Comparison of ENCODE assay signal across 8 cellular contexts in genomic region chr19:43934985-43935708, GRCh38. TPM values are rescaled to one million over a fixed set of nuclear protein-coding genes. Genes with fewer than 3 reads are reported as not detected.
DNase-seq lines count a peak whose midpoint lies in the region; ATAC-seq and TF ChIP-seq lines count a peak whose summit lies in the region.

ZNF45 (minus strand) TSS chr19:43935282; CDS start chr19:43922185, 13,097 bp downstream.

- H3K9me3 ChIP-seq in CD8-positive, alpha-beta T cell (ENCODE audit: low read length): peaks cover 5% of the 10 kb centered on the region
- no peaks in the 10 kb centered on the region for H3K9me3 ChIP-seq in effector memory CD4-positive, alpha-beta T cell (ENCODE audit: control insufficient read depth, low read length)

- peak within 1 kb of the TSS; percentile 96 for H3K4me3 Mint-ChIP-seq in CD8-positive, alpha-beta T cell

- H3K4me1 Mint-ChIP-seq in CD8-positive, alpha-beta T cell (ENCODE audit: low read depth): peaks cover 27% of the 10 kb centered on the region

- POLR2A ChIA-PET in CD8-positive, alpha-beta T cell (lab: Charles Lee): interaction anchor here (0.7 to 1.5 kb wide), 7 partner anchors 16 to 370 kb away, joined by 3 to 5 read pairs (median 4); partner anchors contain the start of genes ZNF221, ZNF225, ZNF227 and ZNF235

- H3K9me3 Mint-ChIP-seq in CD8-positive, alpha-beta T cell: peaks cover 5% of the 10 kb centered on the region

- ATAC-seq in CD8-positive, alpha-beta T cell: peak; percentile 94
- peak; percentile 64 for ATAC-seq in GM19468 (IDR thresholded peaks at IDR 0.05; ENCODE audit: extremely low read depth, unreplicated experiment)

- H3K27ac Mint-ChIP-seq in CD8-positive, alpha-beta T cell: peak within 1 kb of the TSS; percentile 90

- H3K4me3 ChIP-seq in CD8-positive, alpha-beta T cell (ENCODE audit: low read depth, low read length): peak within 1 kb of the TSS; percentile 96
- peak within 1 kb of the TSS; percentile 93 for H3K4me3 ChIP-seq in effector memory CD4-positive, alpha-beta T cell (ENCODE audit: insufficient read depth, low read depth, low read length, poor library complexity, severe bottlenecking)

- H3K27ac ChIP-seq in CD8-positive, alpha-beta T cell (ENCODE audit: low read depth, low read length): peak within 1 kb of the TSS; percentile 59
- H3K27ac ChIP-seq in effector memory CD4-positive, alpha-beta T cell (ENCODE audit: insufficient read depth, low read length, poor library complexity, severe bottlenecking): peak within 1 kb of the TSS; percentile 82

- H3K27me3 Mint-ChIP-seq in CD8-positive, alpha-beta T cell (ENCODE audit: low read depth): peaks cover 2% of the 10 kb centered on the region

- DNase-seq in CD8-positive, alpha-beta T cell: peak; percentile 68 to 90 (median 85)
- DNase-seq in HT-29 (ENCODE audit: low spot score): peak; percentile 98
- DNase-seq in NOMO-1 treated with DMSO at 0.1 percent for 48 hours (lab: John Stamatoyannopoulos, UW; ENCODE audit: unreplicated experiment): peak; percentile 86
- DNase-seq in activated CD8-positive, alpha-beta memory T cell treated with anti-CD3 and anti-CD28 coated beads for 4 hours (ENCODE audit: low read depth in 2 of 2): peak; percentile 72 to 81
- DNase-seq in effector memory CD4-positive, alpha-beta T cell: peak; percentile 67 to 79 (median 74)
- DNase-seq in medulla oblongata (ENCODE audit: extremely low spot score): peak; percentile 97
- DNase-seq in stimulated activated CD8-positive, alpha-beta memory T cell treated with anti-CD3 and anti-CD28 coated beads, Interleukin-12 subunit alpha, Interleukin-12 subunit beta, amount 100 ng/mL, for 1 hour (ENCODE audit: low read depth): peak; percentile 79

- H3K4me1 ChIP-seq in CD8-positive, alpha-beta T cell (ENCODE audit: insufficient read depth, low read length): peaks cover 13% of the 10 kb centered on the region
- H3K4me1 ChIP-seq in effector memory CD4-positive, alpha-beta T cell (ENCODE audit: control insufficient read depth, insufficient read depth, low read length, poor library complexity, severe bottlenecking): peaks cover 12% of the 10 kb centered on the region

- intact Hi-C loops in CD8-positive, alpha-beta T cell (cut with DNase I, micrococcal nuclease): loop anchor here (1.0 to 5.0 kb wide), 16 partner anchors 16 to 565 kb away; partner anchors contain the start of genes ZNF155 (in 2 of the 2), ZNF180 (in 2 of the 2), ZNF224 (in 2 of the 2) and ZNF227 (in 2 of the 2)

- no peaks in the 10 kb centered on the region for H3K27me3 ChIP-seq in CD8-positive, alpha-beta T cell (ENCODE audit: insufficient read depth, low read length)
- H3K27me3 ChIP-seq in effector memory CD4-positive, alpha-beta T cell (replicated peaks; ENCODE audit: control insufficient read depth, insufficient read depth, low read length, poor library complexity, severe bottlenecking): no peaks in the 10 kb centered on the region

- no peak for TF ChIP-seq CTCF in CD8-positive, alpha-beta T cell (IDR thresholded peaks at IDR 0.05)

- H3K36me3 Mint-ChIP-seq in CD8-positive, alpha-beta T cell: peaks cover 35% of the 10 kb centered on the region

- peaks cover 5% of the 10 kb centered on the region for H3K36me3 ChIP-seq in CD8-positive, alpha-beta T cell (ENCODE audit: insufficient read depth, low read length)
- peaks cover 20% of the 10 kb centered on the region for H3K36me3 ChIP-seq in effector memory CD4-positive, alpha-beta T cell (ENCODE audit: control insufficient read depth, insufficient read depth, low read length)

- CTCF ChIA-PET in CD8-positive, alpha-beta T cell (lab: Charles Lee): interaction anchor here (1.6 kb wide), 1 partner anchor 11 kb away, joined by 5 read pairs; no protein-coding TSS in a partner anchor

RNA-seq across cellular contexts. Expression of gene ZNF45, which starts in this region (rescaled TPM):
- total RNA-seq in CD8-positive, alpha-beta T cell: 1 to 10 TPM; 6.2 to 7.8 TPM
- total RNA-seq in HT-29 (2014; rRNA removed; shearing (Covaris generic)): 8.4 and 9.3 TPM in 2 replicates

Comparison
In these comparisons a context has a peak if more than half of its experiments do, and no peak if none do; other contexts are left out.
1. Peak in every context shown above with its lines: DNase-seq, ATAC-seq, H3K4me3 ChIP-seq and H3K27ac ChIP-seq.